In the genomic region with DNA sequence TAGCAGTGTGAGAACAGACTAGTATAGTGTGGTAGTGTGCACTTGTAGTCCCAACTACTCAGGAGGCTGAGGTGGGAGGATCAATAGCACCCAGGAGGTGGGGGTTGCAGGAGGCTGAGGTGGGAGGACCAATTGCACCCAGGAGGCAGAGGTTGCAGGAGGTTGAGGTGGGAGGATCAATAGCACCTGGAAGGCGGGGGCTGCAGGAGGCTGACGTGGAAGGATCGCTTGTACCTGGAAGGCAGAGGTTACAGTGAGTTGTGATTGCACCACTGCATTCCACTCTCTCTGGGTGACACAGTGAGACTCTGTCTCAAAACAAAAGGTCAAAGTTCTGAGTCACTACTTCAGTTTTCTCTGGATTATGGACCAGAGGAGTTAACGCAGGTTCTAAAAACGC, we compare ENCODE assay signal across 1 cellular context.
TF ChIP-seq lines count a peak whose summit lies in the region.

No MANE protein-coding gene starts in this region.

TF ChIP-seq in SK-N-SH treated with all-trans-retinoic acid at 6 μM for 48 hours, 23 proteins besides CTCF, POLR2A, EP300 and RAD21 (continued from another document):
- no peak for TF ChIP-seq POU6F1 (CRISPR knock-in tag; IDR thresholded peaks at IDR 0.05; ENCODE audit: borderline replicate concordance, low read depth)
- TF ChIP-seq CSRNP3 (CRISPR knock-in tag; IDR thresholded peaks at IDR 0.05): no peak
- TF ChIP-seq GLIS3 (CRISPR knock-in tag; IDR thresholded peaks at IDR 0.05): no peak
- TF ChIP-seq, protein P1, sequence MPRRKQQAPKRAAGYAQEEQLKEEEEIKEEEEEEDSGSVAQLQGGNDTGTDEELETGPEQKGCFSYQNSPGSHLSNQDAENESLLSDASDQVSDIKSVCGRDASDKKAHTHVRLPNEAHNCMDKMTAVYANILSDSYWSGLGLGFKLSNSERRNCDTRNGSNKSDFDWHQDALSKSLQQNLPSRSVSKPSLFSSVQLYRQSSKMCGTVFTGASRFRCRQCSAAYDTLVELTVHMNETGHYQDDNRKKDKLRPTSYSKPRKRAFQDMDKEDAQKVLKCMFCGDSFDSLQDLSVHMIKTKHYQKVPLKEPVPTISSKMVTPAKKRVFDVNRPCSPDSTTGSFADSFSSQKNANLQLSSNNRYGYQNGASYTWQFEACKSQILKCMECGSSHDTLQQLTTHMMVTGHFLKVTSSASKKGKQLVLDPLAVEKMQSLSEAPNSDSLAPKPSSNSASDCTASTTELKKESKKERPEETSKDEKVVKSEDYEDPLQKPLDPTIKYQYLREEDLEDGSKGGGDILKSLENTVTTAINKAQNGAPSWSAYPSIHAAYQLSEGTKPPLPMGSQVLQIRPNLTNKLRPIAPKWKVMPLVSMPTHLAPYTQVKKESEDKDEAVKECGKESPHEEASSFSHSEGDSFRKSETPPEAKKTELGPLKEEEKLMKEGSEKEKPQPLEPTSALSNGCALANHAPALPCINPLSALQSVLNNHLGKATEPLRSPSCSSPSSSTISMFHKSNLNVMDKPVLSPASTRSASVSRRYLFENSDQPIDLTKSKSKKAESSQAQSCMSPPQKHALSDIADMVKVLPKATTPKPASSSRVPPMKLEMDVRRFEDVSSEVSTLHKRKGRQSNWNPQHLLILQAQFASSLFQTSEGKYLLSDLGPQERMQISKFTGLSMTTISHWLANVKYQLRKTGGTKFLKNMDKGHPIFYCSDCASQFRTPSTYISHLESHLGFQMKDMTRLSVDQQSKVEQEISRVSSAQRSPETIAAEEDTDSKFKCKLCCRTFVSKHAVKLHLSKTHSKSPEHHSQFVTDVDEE (CRISPR knock-in tag; IDR thresholded peaks at IDR 0.05): no peak
- TF ChIP-seq ZNF8 (CRISPR knock-in tag; IDR thresholded peaks at IDR 0.05): no peak
- TF ChIP-seq ZFP30 (CRISPR knock-in tag; IDR thresholded peaks at IDR 0.05): no peak
- no peak for TF ChIP-seq PPARA (CRISPR knock-in tag; IDR thresholded peaks at IDR 0.05; ENCODE audit: borderline replicate concordance)
